28 cellular contexts compared by ENCODE assay signal in genomic region chr16:1949507-1949906, GRCh38. TPM values are rescaled to one million over a fixed set of nuclear protein-coding genes. Genes with fewer than 3 reads are reported as not detected.
DNase-seq lines count a peak whose midpoint lies in the region; ATAC-seq, FAIRE-seq and TF ChIP-seq lines count a peak whose summit lies in the region.
"Had no signal": no experiment of that assay in that cellular context is flagged by ENCODE, and none has a peak within 500 bp of the region (broad histone marks: within the 10 kb centered on the region; RNA-seq: fewer than 3 reads in every experiment).

No MANE protein-coding gene starts in this region.

- no peak for TF ChIP-seq POLR2A in gastrocnemius medialis (IDR thresholded peaks at IDR 0.05)

- DNase-seq in left ventricle myocardium inferior (no peak), left ventricle myocardium superior (no peak), lower lobe of right lung (peak; percentile 20), gastrocnemius medialis (no peak), urothelium cell line (ENCODE audit: low spot score) (no peak), head of caudate nucleus (no peak), NCI-H1092 (lab: John Stamatoyannopoulos, UW) (no peak), immature natural killer cell (no peak)
- DNase-seq: 8988T; ACHN; AML-193; BE2C; CD4-positive, alpha-beta T cell; CD8-positive, alpha-beta memory T cell; DMS 273 treated with DMSO at 0.1 percent for 48 hours; DMS79; EL; GDM1; H7; HCEC 1CT had no signal

- H3K4me1 ChIP-seq in left ventricle myocardium inferior (peaks cover 35% of the 10 kb centered on the region), lower lobe of right lung (no peaks in the 10 kb centered on the region), gastrocnemius medialis (peaks cover 39 to 83% of the 10 kb centered on the region in 2 donors)
- H3K4me1 ChIP-seq: A549, BE2C had no signal

- ATAC-seq in left ventricle myocardium superior (no peak), lower lobe of right lung (no peak), gastrocnemius medialis (no peak)
- ATAC-seq: GM12878 had no signal

- peaks cover 2 to 3% (median 3%) of the 10 kb centered on the region in 3 donors for H3K27me3 Mint-ChIP-seq in immature natural killer cell (ENCODE audit: low read depth in 3 of 3)
- H3K27me3 Mint-ChIP-seq: CD4-positive, alpha-beta T cell; CD8-positive, alpha-beta memory T cell had no signal

- no peaks in the 10 kb centered on the region for H3K9me3 ChIP-seq in left ventricle myocardium inferior (replicated peaks)
- no peaks in the 10 kb centered on the region for H3K9me3 ChIP-seq in lower lobe of right lung
- no peaks in the 10 kb centered on the region for H3K9me3 ChIP-seq in gastrocnemius medialis
- H3K9me3 ChIP-seq: A549; BE2C; BLaER1 treated with 17β-estradiol and CSF1 and Interleukin-3, amounts not matched to agents 10 nM and 100 nM had no signal

- H3K4me1 Mint-ChIP-seq in immature natural killer cell, result peaks cover 0 to 4% of the 10 kb centered on the region in 2 donors
- H3K4me1 Mint-ChIP-seq: CD14-positive monocyte had no signal

- no peak overlapping the region for H3K4me3 ChIP-seq in left ventricle myocardium inferior
- H3K4me3 ChIP-seq in lower lobe of right lung, result no peak overlapping the region
- no peak overlapping the region for H3K4me3 ChIP-seq in gastrocnemius medialis
- H3K4me3 ChIP-seq: A549; BLaER1 treated with 17β-estradiol and CSF1 and Interleukin-3, amounts not matched to agents 10 nM and 100 nM; GM12878; GM23248 had no signal

- H3K27me3 ChIP-seq in left ventricle myocardium inferior (ENCODE audit: low read depth), result no peaks in the 10 kb centered on the region
- H3K27me3 ChIP-seq in lower lobe of right lung (ENCODE audit: low read depth), result no peaks in the 10 kb centered on the region
- H3K27me3 ChIP-seq in gastrocnemius medialis, result no peaks in the 10 kb centered on the region
- H3K27me3 ChIP-seq: BE2C; BLaER1 treated with 17β-estradiol and CSF1 and Interleukin-3, amounts not matched to agents 10 nM and 100 nM had no signal

- H3K27ac ChIP-seq in left ventricle myocardium inferior (replicated peaks) (peak overlapping the region; percentile 38), lower lobe of right lung (no peak overlapping the region), gastrocnemius medialis (peak overlapping the region; percentile 70 to 100 (median 98))
- H3K27ac ChIP-seq: A549; BLaER1 treated with 17β-estradiol and CSF1 and Interleukin-3, amounts not matched to agents 10 nM and 100 nM; GM23248 had no signal

- intact Hi-C loops in left ventricle myocardium inferior (cut with micrococcal nuclease), result no loop called here
- intact Hi-C loops in left ventricle myocardium superior (cut with micrococcal nuclease), result no loop called here
- intact Hi-C loops in lower lobe of right lung (cut with DNase I), result no loop called here
- intact Hi-C loops in gastrocnemius medialis (cut with DNase I; ENCODE audit: low total_unique reads), result loop anchor here (10.0 kb wide), 1 partner anchor 585 kb away; the partner anchor contains the start of genes CEMP1 and PDPK1
- intact Hi-C loops in head of caudate nucleus (cut with DNase I), result no loop called here

- no peak overlapping the region for H3K4me3 Mint-ChIP-seq in immature natural killer cell
- H3K4me3 Mint-ChIP-seq: CD14-positive monocyte; CD4-positive, alpha-beta T cell; CD8-positive, alpha-beta memory T cell had no signal

- no peaks in the 10 kb centered on the region for H3K36me3 Mint-ChIP-seq in immature natural killer cell
- H3K36me3 Mint-ChIP-seq: CD14-positive monocyte; CD8-positive, alpha-beta memory T cell had no signal

- H3K36me3 ChIP-seq in left ventricle myocardium inferior, result peaks cover 3% of the 10 kb centered on the region
- H3K36me3 ChIP-seq in lower lobe of right lung, result no peaks in the 10 kb centered on the region
- no peaks in the 10 kb centered on the region for H3K36me3 ChIP-seq in gastrocnemius medialis
- H3K36me3 ChIP-seq: BE2C; BLaER1 treated with 17β-estradiol and CSF1 and Interleukin-3, amounts not matched to agents 10 nM and 100 nM had no signal

- H3K9me3 Mint-ChIP-seq in immature natural killer cell, result no peaks in the 10 kb centered on the region
- H3K9me3 Mint-ChIP-seq: CD14-positive monocyte; CD4-positive, alpha-beta T cell; CD8-positive, alpha-beta memory T cell had no signal

- TF ChIP-seq CTCF in left ventricle myocardium inferior (IDR thresholded peaks at IDR 0.05; ENCODE audit: borderline replicate concordance) (no peak), lower lobe of right lung (IDR thresholded peaks at IDR 0.05) (no peak), gastrocnemius medialis (IDR thresholded peaks at IDR 0.05 in 4 of 5, conservative IDR thresholded peaks at IDR 0.05 in 1 of 5) (no peak)

- peak; percentile 85 for FAIRE-seq in urothelium cell line (lab: Jason Lieb, UNC)
- FAIRE-seq: A549, D721Med, GM12878, GM19239, H1 had no signal

- no peak overlapping the region for H3K27ac Mint-ChIP-seq in immature natural killer cell
- H3K27ac Mint-ChIP-seq: CD14-positive monocyte; CD4-positive, alpha-beta T cell; CD8-positive, alpha-beta memory T cell had no signal

- in situ Hi-C loops in gastrocnemius medialis (cut with MboI; ENCODE audit: low sequenced_read_pairs in 4 of 4), result no loop called here

RNA-seq across cellular contexts. Expression of gene RPL3L, which starts 5.0 kb away (rescaled TPM):
- 262 TPM for total RNA-seq in left ventricle myocardium inferior
- total RNA-seq in left ventricle myocardium superior, result 315 TPM
- not detected for total RNA-seq in lower lobe of right lung
- 100 to 1,000 TPM; 116 to 354 (median 188) TPM for total RNA-seq in gastrocnemius medialis
- not detected for polyA plus RNA-seq in immature natural killer cell
- total RNA-seq: CD4-positive, alpha-beta T cell; GM12878; GM23248; H7 had no signal
- polyA plus RNA-seq: A549; CD14-positive monocyte; CD8-positive, alpha-beta memory T cell; GM23248 had no signal

RNA-seq across cellular contexts. Expression of gene MSRB1, which starts 6.5 kb away (rescaled TPM):
- total RNA-seq in left ventricle myocardium inferior, result 32.7 TPM
- 25.9 TPM for total RNA-seq in left ventricle myocardium superior
- total RNA-seq in lower lobe of right lung, result 35.1 TPM
- 10 to 100 TPM; 16.7 to 40.7 (median 35.2) TPM for total RNA-seq in gastrocnemius medialis
- polyA plus RNA-seq in immature natural killer cell, result 10 to 100 TPM; 34.0 to 66.5 (median 47.0) TPM

RNA-seq across cellular contexts. Expression of gene NDUFB10, which starts 9.8 kb away (rescaled TPM):
- 601 TPM for total RNA-seq in left ventricle myocardium inferior
- 769 TPM for total RNA-seq in left ventricle myocardium superior
- 85.8 TPM for total RNA-seq in lower lobe of right lung
- total RNA-seq in gastrocnemius medialis, result 1,000 to 10,000 TPM in 1 of 4 donors, 100 to 1,000 TPM in 3; 530 to 1,014 (median 743) TPM
- 100 to 1,000 TPM; 201 to 232 (median 203) TPM for polyA plus RNA-seq in immature natural killer cell

RNA-seq across cellular contexts. Expression of gene RPS2, which starts 15.1 kb away (rescaled TPM):
- total RNA-seq in left ventricle myocardium inferior, result 753 TPM
- total RNA-seq in left ventricle myocardium superior, result 788 TPM
- total RNA-seq in lower lobe of right lung, result 1,721 TPM
- 1,000 to 10,000 TPM; 1,162 to 1,876 (median 1,684) TPM for total RNA-seq in gastrocnemius medialis
- 1,000 to 10,000 TPM; 2,221 to 2,989 (median 2,668) TPM for polyA plus RNA-seq in immature natural killer cell

RNA-seq across cellular contexts. Expression of gene RNF151, which starts 17.1 kb away (rescaled TPM):
- total RNA-seq in left ventricle myocardium inferior (not detected), left ventricle myocardium superior (not detected), lower lobe of right lung (not detected), gastrocnemius medialis (not detected)
- not detected for polyA plus RNA-seq in immature natural killer cell
- total RNA-seq: CD4-positive, alpha-beta T cell; CD8-positive, alpha-beta memory T cell; GM23248; H1; H7 had no signal
- polyA plus RNA-seq: A549; CD14-positive monocyte; CD8-positive, alpha-beta memory T cell; GM12878; H1 had no signal

Comparison
In these comparisons a context has a peak if more than half of its experiments do, and no peak if none do; other contexts are left out.
1. RNA of gene RPL3L, which starts 5.0 kb away (total RNA-seq): 315 TPM in left ventricle myocardium superior (single experiment), 262 TPM in left ventricle myocardium inferior (single experiment) and 116 to 354 TPM in gastrocnemius medialis; not detected in lower lobe of right lung (single experiment); every median in the first group is over 100 times any median in the second.